1 cellular context compared by ENCODE assay signal in the genomic region with DNA sequence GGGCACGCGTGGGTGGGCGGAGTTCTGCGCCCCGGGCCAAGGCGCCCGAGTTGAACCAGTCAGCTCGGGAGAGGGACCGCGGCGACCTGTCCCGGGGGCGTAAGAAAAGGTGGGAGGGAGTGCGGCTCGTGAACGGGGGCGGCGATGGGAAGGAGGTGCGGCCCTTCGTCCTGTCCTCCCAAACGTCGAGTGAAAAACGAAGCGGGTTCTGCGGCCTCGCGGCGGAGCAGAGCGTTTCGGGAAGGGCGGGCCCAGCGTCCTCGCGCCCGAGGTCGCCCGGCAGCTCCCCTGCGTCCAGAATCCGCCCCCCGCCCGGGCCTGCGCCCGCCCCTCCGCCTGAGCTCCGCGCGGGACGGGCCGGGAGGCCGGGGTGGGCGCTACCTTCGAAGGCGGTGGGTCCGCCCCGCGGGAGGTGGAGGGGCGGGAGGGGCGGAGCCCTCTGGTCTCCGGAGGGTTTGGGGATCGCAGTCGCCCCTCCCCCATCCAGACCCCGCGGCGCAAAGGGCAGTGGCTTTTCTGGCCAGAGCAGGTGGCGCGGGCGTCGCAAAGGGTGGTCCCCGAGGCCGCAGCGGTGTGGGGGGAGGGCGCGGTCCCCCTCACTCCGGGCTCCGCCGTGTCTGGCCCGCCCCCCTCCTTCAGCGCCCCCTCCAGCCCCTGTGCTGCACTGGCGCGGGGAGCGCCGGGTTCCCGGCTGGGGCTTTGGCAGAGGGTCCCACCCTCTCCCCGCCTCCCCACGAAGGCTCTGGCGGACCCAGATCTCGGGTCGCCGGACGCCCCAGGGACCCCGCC.
TF ChIP-seq lines count a peak whose summit lies in the region.

No MANE protein-coding gene starts in this region.

TF ChIP-seq in HepG2, 621 proteins besides CTCF, POLR2A, EP300 and RAD21 (continued from another document and continues in another):
- TF ChIP-seq, protein P1, sequence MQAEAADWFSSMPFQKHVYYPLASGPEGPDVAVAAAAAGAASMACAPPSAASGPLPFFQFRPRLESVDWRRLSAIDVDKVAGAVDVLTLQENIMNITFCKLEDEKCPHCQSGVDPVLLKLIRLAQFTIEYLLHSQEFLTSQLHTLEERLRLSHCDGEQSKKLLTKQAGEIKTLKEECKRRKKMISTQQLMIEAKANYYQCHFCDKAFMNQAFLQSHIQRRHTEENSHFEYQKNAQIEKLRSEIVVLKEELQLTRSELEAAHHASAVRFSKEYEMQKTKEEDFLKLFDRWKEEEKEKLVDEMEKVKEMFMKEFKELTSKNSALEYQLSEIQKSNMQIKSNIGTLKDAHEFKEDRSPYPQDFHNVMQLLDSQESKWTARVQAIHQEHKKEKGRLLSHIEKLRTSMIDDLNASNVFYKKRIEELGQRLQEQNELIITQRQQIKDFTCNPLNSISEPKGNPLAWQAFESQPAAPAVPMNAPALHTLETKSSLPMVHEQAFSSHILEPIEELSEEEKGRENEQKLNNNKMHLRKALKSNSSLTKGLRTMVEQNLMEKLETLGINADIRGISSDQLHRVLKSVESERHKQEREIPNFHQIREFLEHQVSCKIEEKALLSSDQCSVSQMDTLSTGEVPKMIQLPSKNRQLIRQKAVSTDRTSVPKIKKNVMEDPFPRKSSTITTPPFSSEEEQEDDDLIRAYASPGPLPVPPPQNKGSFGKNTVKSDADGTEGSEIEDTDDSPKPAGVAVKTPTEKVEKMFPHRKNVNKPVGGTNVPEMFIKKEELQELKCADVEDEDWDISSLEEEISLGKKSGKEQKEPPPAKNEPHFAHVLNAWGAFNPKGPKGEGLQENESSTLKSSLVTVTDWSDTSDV (CRISPR knock-in tag; IDR thresholded peaks at IDR 0.05): no peak
- TF ChIP-seq ZNF382 (CRISPR knock-in tag; IDR thresholded peaks at IDR 0.05; ENCODE audit: borderline replicate concordance): no peak
- TF ChIP-seq, protein P2, sequence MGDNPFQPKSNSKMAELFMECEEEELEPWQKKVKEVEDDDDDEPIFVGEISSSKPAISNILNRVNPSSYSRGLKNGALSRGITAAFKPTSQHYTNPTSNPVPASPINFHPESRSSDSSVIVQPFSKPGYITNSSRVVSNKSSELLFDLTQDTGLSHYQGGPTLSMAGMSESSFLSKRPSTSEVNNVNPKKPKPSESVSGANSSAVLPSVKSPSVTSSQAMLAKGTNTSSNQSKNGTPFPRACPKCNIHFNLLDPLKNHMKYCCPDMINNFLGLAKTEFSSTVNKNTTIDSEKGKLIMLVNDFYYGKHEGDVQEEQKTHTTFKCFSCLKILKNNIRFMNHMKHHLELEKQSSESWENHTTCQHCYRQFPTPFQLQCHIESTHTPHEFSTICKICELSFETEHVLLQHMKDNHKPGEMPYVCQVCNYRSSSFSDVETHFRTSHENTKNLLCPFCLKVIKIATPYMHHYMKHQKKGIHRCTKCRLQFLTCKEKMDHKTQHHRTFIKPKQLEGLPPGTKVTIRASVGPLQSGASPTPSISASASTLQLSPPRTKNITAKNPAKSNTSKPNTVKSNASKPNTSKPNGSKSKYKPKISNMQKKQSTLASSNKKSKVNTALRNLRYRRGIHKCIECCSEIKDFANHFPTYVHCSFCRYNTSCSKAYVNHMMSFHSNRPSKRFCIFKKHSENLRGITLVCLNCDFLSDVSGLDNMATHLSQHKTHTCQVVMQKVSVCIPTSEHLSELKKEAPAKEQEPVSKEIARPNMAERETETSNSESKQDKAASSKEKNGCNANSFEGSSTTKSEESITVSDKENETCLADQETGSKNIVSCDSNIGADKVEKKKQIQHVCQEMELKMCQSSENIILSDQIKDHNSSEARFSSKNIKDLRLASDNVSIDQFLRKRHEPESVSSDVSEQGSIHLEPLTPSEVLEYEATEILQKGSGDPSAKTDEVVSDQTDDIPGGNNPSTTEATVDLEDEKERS (CRISPR knock-in tag; IDR thresholded peaks at IDR 0.05): no peak; the same call in 1 of the 2 replicates
- TF ChIP-seq, protein P3, sequence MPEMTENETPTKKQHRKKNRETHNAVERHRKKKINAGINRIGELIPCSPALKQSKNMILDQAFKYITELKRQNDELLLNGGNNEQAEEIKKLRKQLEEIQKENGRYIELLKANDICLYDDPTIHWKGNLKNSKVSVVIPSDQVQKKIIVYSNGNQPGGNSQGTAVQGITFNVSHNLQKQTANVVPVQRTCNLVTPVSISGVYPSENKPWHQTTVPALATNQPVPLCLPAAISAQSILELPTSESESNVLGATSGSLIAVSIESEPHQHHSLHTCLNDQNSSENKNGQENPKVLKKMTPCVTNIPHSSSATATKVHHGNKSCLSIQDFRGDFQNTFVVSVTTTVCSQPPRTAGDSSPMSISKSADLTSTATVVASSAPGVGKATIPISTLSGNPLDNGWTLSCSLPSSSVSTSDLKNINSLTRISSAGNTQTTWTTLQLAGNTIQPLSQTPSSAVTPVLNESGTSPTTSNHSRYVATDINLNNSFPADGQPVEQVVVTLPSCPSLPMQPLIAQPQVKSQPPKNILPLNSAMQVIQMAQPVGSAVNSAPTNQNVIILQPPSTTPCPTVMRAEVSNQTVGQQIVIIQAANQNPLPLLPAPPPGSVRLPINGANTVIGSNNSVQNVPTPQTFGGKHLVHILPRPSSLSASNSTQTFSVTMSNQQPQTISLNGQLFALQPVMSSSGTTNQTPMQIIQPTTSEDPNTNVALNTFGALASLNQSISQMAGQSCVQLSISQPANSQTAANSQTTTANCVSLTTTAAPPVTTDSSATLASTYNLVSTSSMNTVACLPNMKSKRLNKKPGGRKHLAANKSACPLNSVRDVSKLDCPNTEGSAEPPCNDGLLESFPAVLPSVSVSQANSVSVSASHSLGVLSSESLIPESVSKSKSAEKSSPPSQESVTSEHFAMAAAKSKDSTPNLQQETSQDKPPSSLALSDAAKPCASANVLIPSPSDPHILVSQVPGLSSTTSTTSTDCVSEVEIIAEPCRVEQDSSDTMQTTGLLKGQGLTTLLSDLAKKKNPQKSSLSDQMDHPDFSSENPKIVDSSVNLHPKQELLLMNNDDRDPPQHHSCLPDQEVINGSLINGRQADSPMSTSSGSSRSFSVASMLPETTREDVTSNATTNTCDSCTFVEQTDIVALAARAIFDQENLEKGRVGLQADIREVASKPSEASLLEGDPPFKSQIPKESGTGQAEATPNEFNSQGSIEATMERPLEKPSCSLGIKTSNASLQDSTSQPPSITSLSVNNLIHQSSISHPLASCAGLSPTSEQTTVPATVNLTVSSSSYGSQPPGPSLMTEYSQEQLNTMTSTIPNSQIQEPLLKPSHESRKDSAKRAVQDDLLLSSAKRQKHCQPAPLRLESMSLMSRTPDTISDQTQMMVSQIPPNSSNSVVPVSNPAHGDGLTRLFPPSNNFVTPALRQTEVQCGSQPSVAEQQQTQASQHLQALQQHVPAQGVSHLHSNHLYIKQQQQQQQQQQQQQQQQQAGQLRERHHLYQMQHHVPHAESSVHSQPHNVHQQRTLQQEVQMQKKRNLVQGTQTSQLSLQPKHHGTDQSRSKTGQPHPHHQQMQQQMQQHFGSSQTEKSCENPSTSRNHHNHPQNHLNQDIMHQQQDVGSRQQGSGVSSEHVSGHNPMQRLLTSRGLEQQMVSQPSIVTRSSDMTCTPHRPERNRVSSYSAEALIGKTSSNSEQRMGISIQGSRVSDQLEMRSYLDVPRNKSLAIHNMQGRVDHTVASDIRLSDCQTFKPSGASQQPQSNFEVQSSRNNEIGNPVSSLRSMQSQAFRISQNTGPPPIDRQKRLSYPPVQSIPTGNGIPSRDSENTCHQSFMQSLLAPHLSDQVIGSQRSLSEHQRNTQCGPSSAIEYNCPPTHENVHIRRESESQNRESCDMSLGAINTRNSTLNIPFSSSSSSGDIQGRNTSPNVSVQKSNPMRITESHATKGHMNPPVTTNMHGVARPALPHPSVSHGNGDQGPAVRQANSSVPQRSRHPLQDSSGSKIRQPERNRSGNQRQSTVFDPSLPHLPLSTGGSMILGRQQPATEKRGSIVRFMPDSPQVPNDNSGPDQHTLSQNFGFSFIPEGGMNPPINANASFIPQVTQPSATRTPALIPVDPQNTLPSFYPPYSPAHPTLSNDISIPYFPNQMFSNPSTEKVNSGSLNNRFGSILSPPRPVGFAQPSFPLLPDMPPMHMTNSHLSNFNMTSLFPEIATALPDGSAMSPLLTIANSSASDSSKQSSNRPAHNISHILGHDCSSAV (CRISPR knock-in tag; IDR thresholded peaks at IDR 0.05; ENCODE audit: borderline replicate concordance): no peak
- peak; percentile 30 for TF ChIP-seq RBM39 (IDR thresholded peaks at IDR 0.05; ENCODE audit: low read depth, low read length, poor library complexity, severe bottlenecking)
- 0 out of 2 replicates have a peak, but pooled peaks have one; percentile 13 for TF ChIP-seq ZFP90 (CRISPR knock-in tag; IDR thresholded peaks at IDR 0.05; ENCODE audit: borderline replicate concordance)
- TF ChIP-seq KDM5B (CRISPR knock-in tag; IDR thresholded peaks at IDR 0.05; ENCODE audit: borderline replicate concordance): peak; percentile 43
- TF ChIP-seq, protein P4, sequence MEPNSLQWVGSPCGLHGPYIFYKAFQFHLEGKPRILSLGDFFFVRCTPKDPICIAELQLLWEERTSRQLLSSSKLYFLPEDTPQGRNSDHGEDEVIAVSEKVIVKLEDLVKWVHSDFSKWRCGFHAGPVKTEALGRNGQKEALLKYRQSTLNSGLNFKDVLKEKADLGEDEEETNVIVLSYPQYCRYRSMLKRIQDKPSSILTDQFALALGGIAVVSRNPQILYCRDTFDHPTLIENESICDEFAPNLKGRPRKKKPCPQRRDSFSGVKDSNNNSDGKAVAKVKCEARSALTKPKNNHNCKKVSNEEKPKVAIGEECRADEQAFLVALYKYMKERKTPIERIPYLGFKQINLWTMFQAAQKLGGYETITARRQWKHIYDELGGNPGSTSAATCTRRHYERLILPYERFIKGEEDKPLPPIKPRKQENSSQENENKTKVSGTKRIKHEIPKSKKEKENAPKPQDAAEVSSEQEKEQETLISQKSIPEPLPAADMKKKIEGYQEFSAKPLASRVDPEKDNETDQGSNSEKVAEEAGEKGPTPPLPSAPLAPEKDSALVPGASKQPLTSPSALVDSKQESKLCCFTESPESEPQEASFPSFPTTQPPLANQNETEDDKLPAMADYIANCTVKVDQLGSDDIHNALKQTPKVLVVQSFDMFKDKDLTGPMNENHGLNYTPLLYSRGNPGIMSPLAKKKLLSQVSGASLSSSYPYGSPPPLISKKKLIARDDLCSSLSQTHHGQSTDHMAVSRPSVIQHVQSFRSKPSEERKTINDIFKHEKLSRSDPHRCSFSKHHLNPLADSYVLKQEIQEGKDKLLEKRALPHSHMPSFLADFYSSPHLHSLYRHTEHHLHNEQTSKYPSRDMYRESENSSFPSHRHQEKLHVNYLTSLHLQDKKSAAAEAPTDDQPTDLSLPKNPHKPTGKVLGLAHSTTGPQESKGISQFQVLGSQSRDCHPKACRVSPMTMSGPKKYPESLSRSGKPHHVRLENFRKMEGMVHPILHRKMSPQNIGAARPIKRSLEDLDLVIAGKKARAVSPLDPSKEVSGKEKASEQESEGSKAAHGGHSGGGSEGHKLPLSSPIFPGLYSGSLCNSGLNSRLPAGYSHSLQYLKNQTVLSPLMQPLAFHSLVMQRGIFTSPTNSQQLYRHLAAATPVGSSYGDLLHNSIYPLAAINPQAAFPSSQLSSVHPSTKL (CRISPR knock-in tag; IDR thresholded peaks at IDR 0.05): no peak
- TF ChIP-seq, protein P5, sequence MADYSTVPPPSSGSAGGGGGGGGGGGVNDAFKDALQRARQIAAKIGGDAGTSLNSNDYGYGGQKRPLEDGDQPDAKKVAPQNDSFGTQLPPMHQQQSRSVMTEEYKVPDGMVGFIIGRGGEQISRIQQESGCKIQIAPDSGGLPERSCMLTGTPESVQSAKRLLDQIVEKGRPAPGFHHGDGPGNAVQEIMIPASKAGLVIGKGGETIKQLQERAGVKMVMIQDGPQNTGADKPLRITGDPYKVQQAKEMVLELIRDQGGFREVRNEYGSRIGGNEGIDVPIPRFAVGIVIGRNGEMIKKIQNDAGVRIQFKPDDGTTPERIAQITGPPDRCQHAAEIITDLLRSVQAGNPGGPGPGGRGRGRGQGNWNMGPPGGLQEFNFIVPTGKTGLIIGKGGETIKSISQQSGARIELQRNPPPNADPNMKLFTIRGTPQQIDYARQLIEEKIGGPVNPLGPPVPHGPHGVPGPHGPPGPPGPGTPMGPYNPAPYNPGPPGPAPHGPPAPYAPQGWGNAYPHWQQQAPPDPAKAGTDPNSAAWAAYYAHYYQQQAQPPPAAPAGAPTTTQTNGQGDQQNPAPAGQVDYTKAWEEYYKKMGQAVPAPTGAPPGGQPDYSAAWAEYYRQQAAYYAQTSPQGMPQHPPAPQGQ (CRISPR knock-in tag; IDR thresholded peaks at IDR 0.05; ENCODE audit: borderline replicate concordance): 0 out of 2 replicates have a peak, but pooled peaks have one; percentile 50
- TF ChIP-seq ZNF558 (CRISPR knock-in tag; IDR thresholded peaks at IDR 0.05; ENCODE audit: borderline replicate concordance): peak; percentile 44; the same call in 1 of the 2 replicates
- TF ChIP-seq, protein P6, sequence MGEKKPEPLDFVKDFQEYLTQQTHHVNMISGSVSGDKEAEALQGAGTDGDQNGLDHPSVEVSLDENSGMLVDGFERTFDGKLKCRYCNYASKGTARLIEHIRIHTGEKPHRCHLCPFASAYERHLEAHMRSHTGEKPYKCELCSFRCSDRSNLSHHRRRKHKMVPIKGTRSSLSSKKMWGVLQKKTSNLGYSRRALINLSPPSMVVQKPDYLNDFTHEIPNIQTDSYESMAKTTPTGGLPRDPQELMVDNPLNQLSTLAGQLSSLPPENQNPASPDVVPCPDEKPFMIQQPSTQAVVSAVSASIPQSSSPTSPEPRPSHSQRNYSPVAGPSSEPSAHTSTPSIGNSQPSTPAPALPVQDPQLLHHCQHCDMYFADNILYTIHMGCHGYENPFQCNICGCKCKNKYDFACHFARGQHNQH (CRISPR knock-in tag; IDR thresholded peaks at IDR 0.05): no peak
- peak; percentile 93; the same call in 1 of the 2 replicates for TF ChIP-seq NFKB2 (CRISPR knock-in tag; IDR thresholded peaks at IDR 0.05; ENCODE audit: borderline replicate concordance)
